Comparison of ENCODE assay signal across 9 cellular contexts in the genomic region with DNA sequence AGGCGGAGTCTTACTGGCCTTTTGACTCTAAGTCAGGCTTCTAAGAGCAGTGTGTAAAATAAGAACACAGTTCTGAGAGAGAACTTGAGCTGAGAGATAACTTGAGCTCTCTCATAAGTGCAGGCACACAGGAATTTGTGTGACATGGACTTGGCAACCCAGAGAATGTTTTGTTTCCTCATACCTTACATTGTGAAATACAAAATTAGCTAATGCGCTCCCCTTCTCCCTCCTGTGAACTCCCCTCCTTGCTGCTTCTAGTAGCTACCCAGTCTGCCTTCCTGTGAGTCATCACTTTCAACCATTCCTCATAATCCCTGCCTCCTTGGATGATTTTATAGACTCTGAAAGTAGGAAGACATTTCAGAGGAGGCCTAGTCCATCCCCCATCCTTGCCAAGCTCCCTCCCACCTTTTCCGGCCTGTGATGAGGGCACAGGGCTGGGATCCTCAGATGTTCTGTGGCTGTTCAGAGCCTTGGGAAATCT. TPM values are rescaled to one million over a fixed set of nuclear protein-coding genes. Genes with fewer than 3 reads are reported as not detected.
DNase-seq lines count a peak whose midpoint lies in the region; ATAC-seq and TF ChIP-seq lines count a peak whose summit lies in the region.
"Had no signal": no experiment of that assay in that cellular context is flagged by ENCODE, and none has a peak within 500 bp of the region (broad histone marks: within the 10 kb centered on the region; RNA-seq: fewer than 3 reads in every experiment).

No MANE protein-coding gene starts in this region.

- H3K36me3 ChIP-seq in GM23248 (ENCODE audit: low read depth): no peaks in the 10 kb centered on the region

- H3K4me2 ChIP-seq in GM23248 (ENCODE audit: unreplicated experiment): peak overlapping the region; percentile 57

- DNase-seq in GM23248: peak; percentile 98
- DNase-seq in glomerular endothelial cell (ENCODE audit: extremely low read depth, low read depth, low spot score): peak; percentile 16
- DNase-seq in skeletal muscle cell (ENCODE audit: low read depth): peak; percentile 97
- no peak for DNase-seq in activated T-cell treated with anti-CD3 and anti-CD28 coated beads, Interleukin-2, amount 50 U/mL, for 72 hours
- DNase-seq in activated naive CD4-positive, alpha-beta T cell treated with Interleukin-2 at 50 U/mL for 16 hours: no peak
- no peak for DNase-seq in stimulated activated naive CD4-positive, alpha-beta T cell (lab: John Stamatoyannopoulos, UW)
- DNase-seq: NCI-H1105 had no signal

- H3K9me2 ChIP-seq in GM23248 (ENCODE audit: insufficient read depth): no peaks in the 10 kb centered on the region

- H3K27ac ChIP-seq in GM23248: peak overlapping the region; percentile 86

- peaks cover 19% of the 10 kb centered on the region for H3F3A ChIP-seq in GM23248 (ENCODE audit: insufficient read depth)

- no peaks in the 10 kb centered on the region for H4K20me1 ChIP-seq in GM23248 (ENCODE audit: insufficient read depth)

- ATAC-seq in SK-N-SH treated with all-trans-retinoic acid at 6 μM for 48 hours: peak; percentile 94
- no peak for ATAC-seq in stimulated activated memory B cell treated with anti-CD40 and anti-IgM and Interleukin-4, amounts not matched to agents 10 μg/mL and 1 μg/mL and 100 μg/mL, for 72 hours
- no peak for ATAC-seq in activated T-cell treated with anti-CD3 and anti-CD28 coated beads, Interleukin-2, amount 50 U/mL, for 72 hours (replicated peaks in 1 of 2)

- H3K27ac Mint-ChIP-seq in stimulated activated memory B cell treated with anti-CD40 and anti-IgM and Interleukin-4, amounts not matched to agents 10 μg/mL and 1 μg/mL and 100 μg/mL, for 72 hours: no peak overlapping the region
- no peak overlapping the region for H3K27ac Mint-ChIP-seq in activated T-cell treated with anti-CD3 and anti-CD28 coated beads, Interleukin-2, amount 50 U/mL, for 72 hours

- in situ Hi-C loops in GM23248 (cut with MboI): no loop called here

- H3K4me3 ChIP-seq in GM23248: 0 out of 2 replicates have a peak overlapping the region, but pooled peaks have one; percentile 10
- H3K4me3 ChIP-seq in skeletal muscle cell (ENCODE audit: low read depth, low read length): no peak overlapping the region

- peak overlapping the region; percentile 63 for H3K9ac ChIP-seq in GM23248

- peaks cover 15% of the 10 kb centered on the region; the same call in 1 of the 2 replicates for H3K4me1 ChIP-seq in GM23248 (ENCODE audit: insufficient read depth)

- peak overlapping the region; percentile 74 for H2AFZ ChIP-seq in GM23248

- H3K4me1 Mint-ChIP-seq in stimulated activated memory B cell treated with anti-CD40 and anti-IgM and Interleukin-4, amounts not matched to agents 10 μg/mL and 1 μg/mL and 100 μg/mL, for 72 hours: no peaks in the 10 kb centered on the region
- H3K4me1 Mint-ChIP-seq in activated T-cell treated with anti-CD3 and anti-CD28 coated beads, Interleukin-2, amount 50 U/mL, for 72 hours (ENCODE audit: low read depth): no peaks in the 10 kb centered on the region

- H3K27me3 ChIP-seq in GM23248 (replicated peaks; ENCODE audit: insufficient read depth): no peaks in the 10 kb centered on the region

- no peaks in the 10 kb centered on the region for H3K36me3 Mint-ChIP-seq in stimulated activated memory B cell treated with anti-CD40 and anti-IgM and Interleukin-4, amounts not matched to agents 10 μg/mL and 1 μg/mL and 100 μg/mL, for 72 hours
- H3K36me3 Mint-ChIP-seq in activated T-cell treated with anti-CD3 and anti-CD28 coated beads, Interleukin-2, amount 50 U/mL, for 72 hours (ENCODE audit: insufficient read depth in 2 of 2): no peaks in the 10 kb centered on the region

- H3K9me3 Mint-ChIP-seq in stimulated activated memory B cell treated with anti-CD40 and anti-IgM and Interleukin-4, amounts not matched to agents 10 μg/mL and 1 μg/mL and 100 μg/mL, for 72 hours: no peaks in the 10 kb centered on the region
- H3K9me3 Mint-ChIP-seq in activated T-cell treated with anti-CD3 and anti-CD28 coated beads, Interleukin-2, amount 50 U/mL, for 72 hours: no peaks in the 10 kb centered on the region

- whole genome bisulfite sequencing in GM23248 (ENCODE audit: low coverage in 1 of 2, low lambda C conversion rate in 2 of 2, missing lambda C conversion rate in 2 of 2), 2 experiments: 29 to 41% methylated on average over 3 of the region's 3 CpGs

- no peak overlapping the region for H3K4me3 Mint-ChIP-seq in stimulated activated memory B cell treated with anti-CD40 and anti-IgM and Interleukin-4, amounts not matched to agents 10 μg/mL and 1 μg/mL and 100 μg/mL, for 72 hours
- no peak overlapping the region for H3K4me3 Mint-ChIP-seq in activated T-cell treated with anti-CD3 and anti-CD28 coated beads, Interleukin-2, amount 50 U/mL, for 72 hours

- no peaks in the 10 kb centered on the region for H3K9me3 ChIP-seq in GM23248 (ENCODE audit: low read depth)

- no peaks in the 10 kb centered on the region for H3K79me2 ChIP-seq in GM23248 (ENCODE audit: insufficient read depth)

- peaks cover 7% of the 10 kb centered on the region for H3K27me3 Mint-ChIP-seq in stimulated activated memory B cell treated with anti-CD40 and anti-IgM and Interleukin-4, amounts not matched to agents 10 μg/mL and 1 μg/mL and 100 μg/mL, for 72 hours
- peaks cover 6% of the 10 kb centered on the region for H3K27me3 Mint-ChIP-seq in activated T-cell treated with anti-CD3 and anti-CD28 coated beads, Interleukin-2, amount 50 U/mL, for 72 hours (ENCODE audit: low read depth)

TF ChIP-seq in SK-N-SH treated with all-trans-retinoic acid at 6 μM for 48 hours, 23 proteins besides CTCF, POLR2A, EP300 and RAD21:
- peak; percentile 65; the same call in 1 of the 2 replicates for TF ChIP-seq ZFP30 (CRISPR knock-in tag; IDR thresholded peaks at IDR 0.05)
- TF ChIP-seq ISL1 (CRISPR knock-in tag; IDR thresholded peaks at IDR 0.05): no peak

RNA-seq across cellular contexts. Expression of gene FER1L5, which starts 22.6 kb away (rescaled TPM):
- total RNA-seq in GM23248 (2014; rRNA removed; shearing (Covaris generic)): under 0.01 TPM in 1 of 2 replicates, not detected in the other
- 0.05 and 0.08 TPM in 2 replicates for polyA plus RNA-seq in GM23248 (2016; fragmentation: Nextera tagmentation; extraction: Ambion mirVana)
- total RNA-seq in glomerular endothelial cell: 0.15 TPM in 1 of 2 replicates, not detected in the other
- total RNA-seq in activated T-cell treated with anti-CD3 and anti-CD28 coated beads, Interleukin-2, amount 50 U/mL, for 72 hours: not detected

RNA-seq across cellular contexts. Expression of gene KANSL3, which starts 27.0 kb away (rescaled TPM):
- total RNA-seq in GM23248 (2014; rRNA removed; shearing (Covaris generic)): 23.9 and 26.9 TPM in 2 replicates
- polyA plus RNA-seq in GM23248 (2016; fragmentation: Nextera tagmentation; extraction: Ambion mirVana): 15.0 and 15.6 TPM in 2 replicates
- 17.5 and 27.4 TPM in 2 replicates for total RNA-seq in glomerular endothelial cell
- total RNA-seq in activated T-cell treated with anti-CD3 and anti-CD28 coated beads, Interleukin-2, amount 50 U/mL, for 72 hours: 10 to 100 TPM; 59.8 to 66.9 TPM

Comparison
In these comparisons a context has a peak if more than half of its experiments do, and no peak if none do; other contexts are left out.
1. DNase-seq: peak in GM23248 (single experiment), glomerular endothelial cell (single experiment) and skeletal muscle cell (single experiment); none in activated T-cell treated with anti-CD3 and anti-CD28 coated beads, Interleukin-2, amount 50 U/mL, for 72 hours (0 of 2), activated naive CD4-positive, alpha-beta T cell treated with Interleukin-2 at 50 U/mL for 16 hours (single experiment) and stimulated activated naive CD4-positive, alpha-beta T cell (0 of 6).